26 cellular contexts compared by ENCODE assay signal in genomic region chr6:40074292-40075050, GRCh38.
"Had no signal": no experiment of that assay in that cellular context is flagged by ENCODE, and none has a peak within 500 bp of the region (broad histone marks: within the 10 kb centered on the region; RNA-seq: fewer than 3 reads in every experiment).

No MANE protein-coding gene starts in this region.

- H3K4me1 ChIP-seq: ascending aorta, colonic mucosa, neural progenitor cell, thyroid gland, uterus had no signal

- H3K27ac Mint-ChIP-seq: activated B cell treated with CpG ODN at 0.5 μM for 24 hours; activated CD4-positive, alpha-beta T cell treated with anti-CD3 and anti-CD28 coated beads for 36 hours; activated naive CD4-positive, alpha-beta T cell treated with anti-CD3 and anti-CD28 coated beads, Interleukin-2, amount 50 U/mL, for 72 hours; activated T-cell treated with anti-CD3 and anti-CD28 coated beads, Interleukin-2, amount 50 U/mL, for 24 hours; activated T-helper 17 cell treated with anti-CD3 and anti-CD28 coated beads, Interleukin-2, amount 50 U/mL, for 72 hours; effector memory CD8-positive, alpha-beta T cell; naive B cell; neural progenitor cell; stimulated activated naive B cell treated with anti-CD40 and anti-IgM and Interleukin-4, amounts not matched to agents 10 μg/mL and 1 μg/mL and 100 μg/mL, for 72 hours; T-helper 17 cell had no signal

- H3K27ac ChIP-seq: ascending aorta, brain microvascular endothelial cell, colonic mucosa, neural progenitor cell, thyroid gland, uterus had no signal

- ATAC-seq: activated CD4-positive, alpha-beta T cell treated with anti-CD3 and anti-CD28 coated beads for 36 hours; activated naive CD4-positive, alpha-beta T cell treated with anti-CD3 and anti-CD28 coated beads, Interleukin-2, amount 50 U/mL, for 72 hours; activated T-helper 17 cell treated with anti-CD3 and anti-CD28 coated beads, Interleukin-2, amount 50 U/mL, for 72 hours; effector memory CD8-positive, alpha-beta T cell; sciatic nerve; stimulated activated naive B cell treated with anti-CD40 and anti-IgM and Interleukin-4, amounts not matched to agents 10 μg/mL and 1 μg/mL and 100 μg/mL, for 72 hours; T-helper 17 cell had no signal

- H3K27me3 ChIP-seq: ascending aorta, brain microvascular endothelial cell, colonic mucosa, neural progenitor cell, thyroid gland, uterus had no signal

- H3K36me3 Mint-ChIP-seq: naive B cell; neural progenitor cell; stimulated activated naive B cell treated with anti-CD40 and anti-IgM and Interleukin-4, amounts not matched to agents 10 μg/mL and 1 μg/mL and 100 μg/mL, for 72 hours had no signal

- H3K36me3 ChIP-seq: ascending aorta, brain microvascular endothelial cell, colonic mucosa, neural progenitor cell, thyroid gland, uterus had no signal

- H3K9me3 ChIP-seq: ascending aorta, colonic mucosa, thyroid gland, uterus had no signal

- DNase-seq: activated B cell treated with CpG ODN at 0.5 μM for 24 hours; activated CD4-positive, alpha-beta T cell treated with anti-CD3 and anti-CD28 coated beads for 36 hours; activated CD4-positive, alpha-beta T cell treated with anti-CD3 and anti-CD28 coated beads, Interleukin-2, amount 50 U/mL, for 4 hours; activated CD8-positive, alpha-beta memory T cell treated with anti-CD3 and anti-CD28 coated beads for 24 hours; activated CD8-positive, alpha-beta memory T cell treated with anti-CD3 and anti-CD28 coated beads, Interleukin-2, amount 50 U/mL, for 4 hours; activated T-cell treated with anti-CD3 and anti-CD28 coated beads, Interleukin-2, amount 50 U/mL, for 24 hours; brain microvascular endothelial cell; colonic mucosa; dorsolateral prefrontal cortex; effector memory CD8-positive, alpha-beta T cell; foreskin melanocyte; hypothalamus; mesenchymal stem cell; naive B cell; stimulated activated CD4-positive, alpha-beta T cell treated with anti-CD3 and anti-CD28 coated beads, Interleukin-15, amount 100 ng/mL, for 24 hours; stimulated activated naive B cell treated with anti-CD40 and anti-IgM and Interleukin-4, amounts not matched to agents 10 μg/mL and 1 μg/mL and 100 μg/mL, for 72 hours; SW 1271; T-helper 17 cell; thyroid gland; uterus had no signal

- H3K4me3 ChIP-seq: ascending aorta, colonic mucosa, dorsolateral prefrontal cortex, neural progenitor cell, smooth muscle cell, thyroid gland, uterus had no signal

- H3K4me3 Mint-ChIP-seq: activated B cell treated with CpG ODN at 0.5 μM for 24 hours; activated CD4-positive, alpha-beta T cell treated with anti-CD3 and anti-CD28 coated beads for 36 hours; activated T-cell treated with anti-CD3 and anti-CD28 coated beads, Interleukin-2, amount 50 U/mL, for 24 hours; activated T-helper 17 cell treated with anti-CD3 and anti-CD28 coated beads, Interleukin-2, amount 50 U/mL, for 72 hours; effector memory CD8-positive, alpha-beta T cell; naive B cell; neural progenitor cell; stimulated activated naive B cell treated with anti-CD40 and anti-IgM and Interleukin-4, amounts not matched to agents 10 μg/mL and 1 μg/mL and 100 μg/mL, for 72 hours; T-helper 17 cell had no signal

- H3K4me1 Mint-ChIP-seq: activated B cell treated with CpG ODN at 0.5 μM for 24 hours; activated CD4-positive, alpha-beta T cell treated with anti-CD3 and anti-CD28 coated beads for 36 hours; activated T-helper 17 cell treated with anti-CD3 and anti-CD28 coated beads, Interleukin-2, amount 50 U/mL, for 72 hours; naive B cell; stimulated activated naive B cell treated with anti-CD40 and anti-IgM and Interleukin-4, amounts not matched to agents 10 μg/mL and 1 μg/mL and 100 μg/mL, for 72 hours; T-helper 17 cell had no signal

- H3K9me3 Mint-ChIP-seq: activated B cell treated with CpG ODN at 0.5 μM for 24 hours; activated naive CD4-positive, alpha-beta T cell treated with anti-CD3 and anti-CD28 coated beads, Interleukin-2, amount 50 U/mL, for 72 hours; activated T-cell treated with anti-CD3 and anti-CD28 coated beads, Interleukin-2, amount 50 U/mL, for 24 hours; activated T-helper 17 cell treated with anti-CD3 and anti-CD28 coated beads, Interleukin-2, amount 50 U/mL, for 72 hours; neural progenitor cell; stimulated activated naive B cell treated with anti-CD40 and anti-IgM and Interleukin-4, amounts not matched to agents 10 μg/mL and 1 μg/mL and 100 μg/mL, for 72 hours had no signal
